2 cellular contexts compared by ENCODE assay signal in the genomic region with DNA sequence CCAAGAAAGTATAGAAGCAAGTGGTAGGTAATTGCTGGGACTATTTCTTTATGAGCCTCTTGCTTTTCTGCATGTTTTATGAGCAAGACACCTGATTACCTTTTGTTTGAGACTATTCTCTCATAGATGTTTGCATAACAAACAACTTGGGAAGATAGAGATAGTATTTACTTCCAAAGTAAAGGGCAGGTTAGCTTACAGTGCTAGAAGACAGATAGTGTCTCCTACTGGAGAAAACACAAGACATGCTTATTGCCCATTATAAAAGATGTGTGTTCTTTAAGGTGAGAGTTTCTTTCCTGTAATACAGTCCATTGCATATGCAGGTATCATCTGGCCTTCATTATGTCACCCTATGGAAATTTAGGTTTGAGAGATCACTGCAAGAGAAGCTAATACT.
TF ChIP-seq lines count a peak whose summit lies in the region.

No MANE protein-coding gene starts in this region.

TF ChIP-seq in H1, 55 proteins besides CTCF, POLR2A, EP300 and RAD21 (continued from another document):
- TF ChIP-seq SP4 (IDR thresholded peaks at IDR 0.05; ENCODE audit: low read length) (no peak), FOSL1 (IDR thresholded peaks at IDR 0.05; ENCODE audit: insufficient read depth, low read depth, low read length) (no peak), SP2 (IDR thresholded peaks at IDR 0.05; ENCODE audit: low read length) (no peak), CTBP2 (IDR thresholded peaks at IDR 0.05; ENCODE audit: borderline replicate concordance, insufficient read depth, insufficient read length, low read length) (no peak), EZH2 (IDR thresholded peaks at IDR 0.05; ENCODE audit: low read depth, low read length, severe bottlenecking) (no peak), BRCA1 (IDR thresholded peaks at IDR 0.05; ENCODE audit: low read depth, low read length) (no peak), TEAD4 (IDR thresholded peaks at IDR 0.05; ENCODE audit: low read depth, low read length) (no peak), GABPA (IDR thresholded peaks at IDR 0.05; ENCODE audit: borderline replicate concordance, insufficient read depth, low read length) (no peak), POLR2AphosphoS5 (IDR thresholded peaks at IDR 0.05; ENCODE audit: low read depth, low read length) (no peak), EGR1 (IDR thresholded peaks at IDR 0.05; ENCODE audit: borderline replicate concordance, low read depth, low read length) (no peak), SRF (IDR thresholded peaks at IDR 0.05; ENCODE audit: low read depth, low read length) (no peak)
- TF ChIP-seq, protein P1, sequence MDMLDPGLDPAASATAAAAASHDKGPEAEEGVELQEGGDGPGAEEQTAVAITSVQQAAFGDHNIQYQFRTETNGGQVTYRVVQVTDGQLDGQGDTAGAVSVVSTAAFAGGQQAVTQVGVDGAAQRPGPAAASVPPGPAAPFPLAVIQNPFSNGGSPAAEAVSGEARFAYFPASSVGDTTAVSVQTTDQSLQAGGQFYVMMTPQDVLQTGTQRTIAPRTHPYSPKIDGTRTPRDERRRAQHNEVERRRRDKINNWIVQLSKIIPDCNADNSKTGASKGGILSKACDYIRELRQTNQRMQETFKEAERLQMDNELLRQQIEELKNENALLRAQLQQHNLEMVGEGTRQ (IDR thresholded peaks at IDR 0.05; ENCODE audit: low read length), result no peak
- TF ChIP-seq, protein P2, sequence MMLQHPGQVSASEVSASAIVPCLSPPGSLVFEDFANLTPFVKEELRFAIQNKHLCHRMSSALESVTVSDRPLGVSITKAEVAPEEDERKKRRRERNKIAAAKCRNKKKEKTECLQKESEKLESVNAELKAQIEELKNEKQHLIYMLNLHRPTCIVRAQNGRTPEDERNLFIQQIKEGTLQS (IDR thresholded peaks at IDR 0.05; ENCODE audit: insufficient read depth, low read depth, low read length), result no peak

TF ChIP-seq in liver, 16 proteins besides CTCF, POLR2A, EP300 and RAD21 (continued from another document):
- TF ChIP-seq, protein P3, sequence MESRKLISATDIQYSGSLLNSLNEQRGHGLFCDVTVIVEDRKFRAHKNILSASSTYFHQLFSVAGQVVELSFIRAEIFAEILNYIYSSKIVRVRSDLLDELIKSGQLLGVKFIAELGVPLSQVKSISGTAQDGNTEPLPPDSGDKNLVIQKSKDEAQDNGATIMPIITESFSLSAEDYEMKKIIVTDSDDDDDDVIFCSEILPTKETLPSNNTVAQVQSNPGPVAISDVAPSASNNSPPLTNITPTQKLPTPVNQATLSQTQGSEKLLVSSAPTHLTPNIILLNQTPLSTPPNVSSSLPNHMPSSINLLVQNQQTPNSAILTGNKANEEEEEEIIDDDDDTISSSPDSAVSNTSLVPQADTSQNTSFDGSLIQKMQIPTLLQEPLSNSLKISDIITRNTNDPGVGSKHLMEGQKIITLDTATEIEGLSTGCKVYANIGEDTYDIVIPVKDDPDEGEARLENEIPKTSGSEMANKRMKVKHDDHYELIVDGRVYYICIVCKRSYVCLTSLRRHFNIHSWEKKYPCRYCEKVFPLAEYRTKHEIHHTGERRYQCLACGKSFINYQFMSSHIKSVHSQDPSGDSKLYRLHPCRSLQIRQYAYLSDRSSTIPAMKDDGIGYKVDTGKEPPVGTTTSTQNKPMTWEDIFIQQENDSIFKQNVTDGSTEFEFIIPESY (IDR thresholded peaks at IDR 0.05), result no peak
- TF ChIP-seq, protein P2 (IDR thresholded peaks at IDR 0.05), result no peak
- no peak for TF ChIP-seq EGR1 (IDR thresholded peaks at IDR 0.05; ENCODE audit: low read depth in 2 of 2)
- TF ChIP-seq, protein P4, sequence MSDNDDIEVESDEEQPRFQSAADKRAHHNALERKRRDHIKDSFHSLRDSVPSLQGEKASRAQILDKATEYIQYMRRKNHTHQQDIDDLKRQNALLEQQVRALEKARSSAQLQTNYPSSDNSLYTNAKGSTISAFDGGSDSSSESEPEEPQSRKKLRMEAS (IDR thresholded peaks at IDR 0.05), result no peak
- no peak for TF ChIP-seq TAF1 (conservative IDR thresholded peaks at IDR 0.05)
- TF ChIP-seq SP1 (IDR thresholded peaks at IDR 0.05), result no peak
